In the genomic region with DNA sequence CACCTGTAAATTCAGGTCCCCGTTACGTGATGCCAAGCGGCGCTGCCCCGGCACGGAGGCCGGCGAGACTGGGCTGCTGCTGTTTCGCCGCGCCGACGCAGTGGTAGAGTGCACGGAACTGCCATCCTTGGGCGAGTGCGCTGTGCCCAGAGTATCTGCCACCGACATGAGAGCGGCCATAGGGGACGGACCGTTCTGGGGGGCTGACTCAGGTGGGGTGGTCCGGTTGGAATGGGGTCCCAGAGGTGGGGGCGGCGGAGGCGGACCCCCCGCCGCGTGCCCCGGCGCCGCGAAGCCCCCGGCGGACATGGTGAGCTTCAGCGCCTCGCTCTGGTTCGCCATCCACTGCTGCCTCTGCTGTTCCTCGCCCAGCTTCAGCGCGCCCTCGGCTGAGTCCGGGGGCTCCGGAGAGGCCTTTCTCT, we compare ENCODE assay signal across 7 cellular contexts. TPM values are rescaled to one million over a fixed set of nuclear protein-coding genes. Genes with fewer than 3 reads are reported as not detected.
DNase-seq lines count a peak whose midpoint lies in the region; ATAC-seq and TF ChIP-seq lines count a peak whose summit lies in the region.

No MANE protein-coding gene starts in this region.

- intact Hi-C loops in activated CD4-positive, alpha-beta memory T cell treated with anti-CD3 and anti-CD28 coated beads for 36 hours (cut with micrococcal nuclease): no loop called here

- H3K79me2 ChIP-seq in H9 (ENCODE audit: insufficient read depth, low read length): peaks cover 14% of the 10 kb centered on the region; the same call in 1 of the 2 replicates

- no CpG with 5 or more reads among the region's 42 CpGs for WGBS in H9 (ENCODE audit: extremely low coverage, insufficient read length, low lambda C conversion rate)

- peak overlapping the region; percentile 57 for H3K4me2 ChIP-seq in H9 (ENCODE audit: insufficient read depth, insufficient read length, low read length)

- peak overlapping the region; percentile 46 for H3K9ac ChIP-seq in H9 (ENCODE audit: extremely low read depth, insufficient read length, low read length)

- no peak overlapping the region for H3T11ph ChIP-seq in H9 (ENCODE audit: low read length)

- H3K27me3 Mint-ChIP-seq in H9 (ENCODE audit: low read depth): no peaks in the 10 kb centered on the region
- no peaks in the 10 kb centered on the region for H3K27me3 Mint-ChIP-seq in activated CD4-positive, alpha-beta memory T cell treated with anti-CD3 and anti-CD28 coated beads for 36 hours

- H2BK20ac ChIP-seq in H9 (ENCODE audit: low read depth, low read length, poor library complexity, severe bottlenecking): no peak overlapping the region

- peaks cover 4 to 14% (median 9%) of the 10 kb centered on the region in 3 experiments; a peak in 6 of 7 replicates for H3K36me3 Mint-ChIP-seq in H9 (ENCODE audit: insufficient read depth in 1 of 3, low read depth in 3 of 3)
- H3K36me3 Mint-ChIP-seq in activated CD4-positive, alpha-beta memory T cell treated with anti-CD3 and anti-CD28 coated beads for 36 hours: peaks cover 28% of the 10 kb centered on the region

- H3K36me3 ChIP-seq in right atrium auricular region: peaks cover 15% of the 10 kb centered on the region

- POLR2A ChIA-PET in activated CD4-positive, alpha-beta memory T cell treated with anti-CD3 and anti-CD28 coated beads for 36 hours (lab: Charles Lee): interaction anchor here (0.6 to 4.8 kb wide), 4 partner anchors 8 to 78 kb away, joined by 3 to 24 read pairs (median 3); no protein-coding TSS in a partner anchor

- H3K4me3 ChIP-seq in right atrium auricular region: peak overlapping the region; percentile 57 to 67
- H3K4me3 ChIP-seq in skin epidermis: peak overlapping the region; percentile 53 to 93 (median 79)

- no peak overlapping the region for H3K23ac ChIP-seq in H9 (ENCODE audit: insufficient read length, low read depth, low read length)

- CTCF ChIA-PET in activated CD4-positive, alpha-beta memory T cell treated with anti-CD3 and anti-CD28 coated beads for 36 hours (lab: Charles Lee): interaction anchor here (3.8 to 4.8 kb wide), 2 partner anchors 15 to 112 kb away, joined by 16 to 37 read pairs; no protein-coding TSS in a partner anchor

- no peak overlapping the region for H4K91ac ChIP-seq in H9 (ENCODE audit: insufficient read length, low read depth, low read length)

- peak overlapping the region; percentile 61 for H3K14ac ChIP-seq in H9 (ENCODE audit: insufficient read depth, low read length)

- no peak overlapping the region for H2AFZ ChIP-seq in H9 (ENCODE audit: low read length)

- peaks cover 6% of the 10 kb centered on the region for H3K4me1 ChIP-seq in H9 (ENCODE audit: insufficient read depth, low read length)
- H3K4me1 ChIP-seq in right atrium auricular region: peaks cover 0 to 61% of the 10 kb centered on the region in 2 donors

- H3K9me3 ChIP-seq in H9 (ENCODE audit: control insufficient read depth, low read depth, low read length) (no peaks in the 10 kb centered on the region), right atrium auricular region (no peaks in the 10 kb centered on the region)

- peak overlapping the region; percentile 77 to 86 for H3K4me3 Mint-ChIP-seq in H9
- H3K4me3 Mint-ChIP-seq in activated CD4-positive, alpha-beta memory T cell treated with anti-CD3 and anti-CD28 coated beads for 36 hours: peak overlapping the region; percentile 66

- DNase-seq in H9 (no peak), right atrium auricular region (ENCODE audit: low spot score) (no peak)
- no peak for DNase-seq in activated CD4-positive, alpha-beta memory T cell treated with anti-CD3 and anti-CD28 coated beads for 36 hours
- no peak for DNase-seq in stimulated activated naive CD4-positive, alpha-beta T cell (lab: John Stamatoyannopoulos, UW)

- H3K27ac ChIP-seq in H9 (ENCODE audit: insufficient read length, low read depth, low read length) (no peak overlapping the region), right atrium auricular region (peak overlapping the region; percentile 99 to 100), skin epidermis (peak overlapping the region; percentile 94 to 100 (median 99))

- H3K18ac ChIP-seq in H9 (ENCODE audit: insufficient read length, low read depth, low read length): peak overlapping the region; percentile 87

- TF ChIP-seq CTCF in H9 (conservative IDR thresholded peaks at IDR 0.05): no peak
- no peak for TF ChIP-seq CTCF in right atrium auricular region (IDR thresholded peaks at IDR 0.05)

- no peak overlapping the region for H2BK15ac ChIP-seq in H9 (ENCODE audit: low read depth, low read length)

- no peak overlapping the region for H2BK5ac ChIP-seq in H9 (ENCODE audit: insufficient read length, low read length)

- no peaks in the 10 kb centered on the region for H3K9me3 Mint-ChIP-seq in H9
- H3K9me3 Mint-ChIP-seq in activated CD4-positive, alpha-beta memory T cell treated with anti-CD3 and anti-CD28 coated beads for 36 hours: no peaks in the 10 kb centered on the region

- no peak overlapping the region for H2AK5ac ChIP-seq in H9 (ENCODE audit: insufficient read length, low read length)

- peaks cover 36% of the 10 kb centered on the region for H3K23me2 ChIP-seq in H9 (ENCODE audit: insufficient read length, low read depth, low read length, poor library complexity, severe bottlenecking)

- H3K27me3 ChIP-seq in H9 (ENCODE audit: insufficient read depth, low read length) (no peaks in the 10 kb centered on the region), right atrium auricular region (no peaks in the 10 kb centered on the region)

- ATAC-seq in GM19455 (IDR thresholded peaks at IDR 0.05; ENCODE audit: unreplicated experiment) (no peak), GM21825 (IDR thresholded peaks at IDR 0.05; ENCODE audit: unreplicated experiment) (no peak)

- H2BK12ac ChIP-seq in H9 (ENCODE audit: insufficient read length, low read depth, low read length): no peak overlapping the region

- peak overlapping the region in 1 of 3 experiments; percentile 87; a peak in 3 of 7 replicates for H3K27ac Mint-ChIP-seq in H9
- H3K27ac Mint-ChIP-seq in activated CD4-positive, alpha-beta memory T cell treated with anti-CD3 and anti-CD28 coated beads for 36 hours: no peak overlapping the region

- H4K8ac ChIP-seq in H9 (replicated peaks; ENCODE audit: insufficient read length, low read depth, low read length): no peak overlapping the region

- H4K5ac ChIP-seq in H9 (ENCODE audit: insufficient read length, low read depth, low read length): no peak overlapping the region

- peaks cover 6% of the 10 kb centered on the region for H4K20me1 ChIP-seq in H9 (ENCODE audit: control insufficient read depth, insufficient read depth, insufficient read length)

- peaks cover 43 to 57% of the 10 kb centered on the region in 2 experiments for H3K4me1 Mint-ChIP-seq in H9
- H3K4me1 Mint-ChIP-seq in activated CD4-positive, alpha-beta memory T cell treated with anti-CD3 and anti-CD28 coated beads for 36 hours (ENCODE audit: low read depth): peaks cover 57% of the 10 kb centered on the region

- H3K4ac ChIP-seq in H9 (ENCODE audit: low read depth, low read length): no peak overlapping the region

- H3K79me1 ChIP-seq in H9 (ENCODE audit: insufficient read depth, low read depth, low read length, poor library complexity, severe bottlenecking): no peaks in the 10 kb centered on the region

- H3K56ac ChIP-seq in H9 (ENCODE audit: insufficient read length, low read depth, low read length): no peak overlapping the region

- H2BK120ac ChIP-seq in H9 (ENCODE audit: low read depth, low read length, poor library complexity, severe bottlenecking): peak overlapping the region; percentile 44

RNA-seq across cellular contexts. Expression of a gene that starts 2.8 kb away (rescaled TPM):
- total RNA-seq in H9 (2021) (59.0 and 60.1 TPM in 2 replicates), right atrium auricular region (10 to 100 TPM; 42.0 to 51.1 TPM)
- 10 to 100 TPM; 38.5 to 41.1 TPM for total RNA-seq in activated CD4-positive, alpha-beta memory T cell treated with anti-CD3 and anti-CD28 coated beads for 36 hours
